In the genomic region with DNA sequence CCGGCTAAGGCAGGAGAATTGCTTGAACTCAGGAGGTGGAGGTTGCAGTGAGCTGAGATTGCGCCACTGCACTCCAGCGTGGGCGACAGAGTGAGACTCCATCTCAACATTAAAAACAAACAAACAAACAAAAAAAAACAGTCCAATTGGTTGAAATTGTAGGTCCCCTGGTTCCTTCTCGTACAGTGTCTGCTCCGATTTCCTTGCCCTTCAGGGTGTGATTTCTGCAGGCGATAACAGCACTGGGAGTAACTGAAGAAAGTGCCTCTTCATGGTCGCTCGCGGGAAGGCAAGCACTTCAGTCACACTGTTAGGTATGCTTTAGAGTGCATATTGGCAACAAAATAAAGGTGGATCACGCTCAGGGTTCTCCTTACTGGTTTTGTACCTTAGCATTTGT, we compare ENCODE assay signal across 19 cellular contexts.
"Had no signal": no experiment of that assay in that cellular context is flagged by ENCODE, and none has a peak within 500 bp of the region (broad histone marks: within the 10 kb centered on the region; RNA-seq: fewer than 3 reads in every experiment).

No MANE protein-coding gene starts in this region.

- H3K27ac ChIP-seq: colonic mucosa, epithelial cell of prostate, foreskin keratinocyte had no signal

- FAIRE-seq: islet of Langerhans, urothelium cell line had no signal

- H3K27me3 ChIP-seq: colonic mucosa had no signal

- H3K36me3 ChIP-seq: colonic mucosa had no signal

- H3K9me3 ChIP-seq: colonic mucosa had no signal

- DNase-seq: activated CD4-positive, alpha-beta T cell treated with anti-CD3 and anti-CD28 coated beads for 48 hours; activated CD4-positive, CD25-positive, alpha-beta regulatory T cell; activated CD8-positive, alpha-beta T cell treated with anti-CD3 and anti-CD28 coated beads, Interleukin-2, amount 10 ng/mL, durations not matched to agents 7 days and 5 days; activated naive CD4-positive, alpha-beta T cell treated with anti-CD3 and anti-CD28 coated beads, Interleukin-2, amount 10 ng/mL, durations not matched to agents 7 days and 5 days; activated T-cell treated with anti-CD3 and anti-CD28 coated beads, Interleukin-2, amount 50 U/mL, for 24 hours; aorta; colonic mucosa; foreskin keratinocyte; glutamatergic neuron; hippocampal formation; left cardiac atrium; nucleus accumbens; posterior cingulate gyrus; retina; stimulated activated naive B cell treated with anti-CD40 and anti-IgM and Interleukin-4, amounts not matched to agents 10 μg/mL and 1 μg/mL and 100 μg/mL, for 72 hours had no signal

- ATAC-seq: activated CD8-positive, alpha-beta T cell treated with anti-CD3 and anti-CD28 coated beads, Interleukin-2, amount 10 ng/mL, durations not matched to agents 7 days and 5 days; foreskin keratinocyte; left cardiac atrium; stimulated activated naive B cell treated with anti-CD40 and anti-IgM and Interleukin-4, amounts not matched to agents 10 μg/mL and 1 μg/mL and 100 μg/mL, for 72 hours had no signal

- H3K4me1 ChIP-seq: colonic mucosa, foreskin keratinocyte had no signal

- H3K4me3 ChIP-seq: colonic mucosa, lung had no signal
